In genomic region chr1:53250325-53250724, GRCh38 we compare ENCODE assay signal across 1 cellular context.
A peak's percentile ranks its signal among the peaks of the same experiment; 100 is the strongest.
TF ChIP-seq lines count a peak whose summit lies in the region.

No MANE protein-coding gene starts in this region.

TF ChIP-seq in K562, 482 proteins besides CTCF, POLR2A, EP300 and RAD21:
- TF ChIP-seq ZNF551 (CRISPR knock-in tag; IDR thresholded peaks at IDR 0.05) = no peak
- TF ChIP-seq ZKSCAN3 (CRISPR knock-in tag; IDR thresholded peaks at IDR 0.05) = no peak
- no peak for TF ChIP-seq CHCHD3 (CRISPR knock-in tag; IDR thresholded peaks at IDR 0.05)
- TF ChIP-seq, protein P1, sequence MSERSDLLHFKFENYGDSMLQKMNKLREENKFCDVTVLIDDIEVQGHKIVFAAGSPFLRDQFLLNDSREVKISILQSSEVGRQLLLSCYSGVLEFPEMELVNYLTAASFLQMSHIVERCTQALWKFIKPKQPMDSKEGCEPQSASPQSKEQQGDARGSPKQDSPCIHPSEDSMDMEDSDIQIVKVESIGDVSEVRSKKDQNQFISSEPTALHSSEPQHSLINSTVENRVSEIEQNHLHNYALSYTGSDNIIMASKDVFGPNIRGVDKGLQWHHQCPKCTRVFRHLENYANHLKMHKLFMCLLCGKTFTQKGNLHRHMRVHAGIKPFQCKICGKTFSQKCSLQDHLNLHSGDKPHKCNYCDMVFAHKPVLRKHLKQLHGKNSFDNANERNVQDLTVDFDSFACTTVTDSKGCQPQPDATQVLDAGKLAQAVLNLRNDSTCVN (CRISPR knock-in tag; IDR thresholded peaks at IDR 0.05) = 0 out of 2 replicates have a peak, but pooled peaks have one; percentile 51
- TF ChIP-seq NR4A1 (CRISPR knock-in tag; IDR thresholded peaks at IDR 0.05) = no peak
- TF ChIP-seq NR4A1 (tag; IDR thresholded peaks at IDR 0.05) = no peak
- TF ChIP-seq ZNF3 (CRISPR knock-in tag; IDR thresholded peaks at IDR 0.05) = no peak
- no peak for TF ChIP-seq RBM17 (IDR thresholded peaks at IDR 0.05; ENCODE audit: borderline replicate concordance, low read depth, low read length)
- no peak for TF ChIP-seq PCBP1 (IDR thresholded peaks at IDR 0.05; ENCODE audit: low read depth, low read length, poor library complexity, severe bottlenecking)
- TF ChIP-seq SUPT5H (IDR thresholded peaks at IDR 0.05) = 0 out of 2 replicates have a peak, but pooled peaks have one; percentile 32
- 0 out of 2 replicates have a peak, but pooled peaks have one; percentile 54 for TF ChIP-seq ELF4 (CRISPR knock-in tag; IDR thresholded peaks at IDR 0.05)
- no peak for TF ChIP-seq ZNF431 (CRISPR knock-in tag; IDR thresholded peaks at IDR 0.05)
- TF ChIP-seq RBM25 (IDR thresholded peaks at IDR 0.05; ENCODE audit: low read depth, low read length, severe bottlenecking) = peak; percentile 47
- TF ChIP-seq THRB (CRISPR knock-in tag; conservative IDR thresholded peaks at IDR 0.05) = peak; percentile 83; the same call in 1 of the 2 replicates
- no peak for TF ChIP-seq ETV6 (IDR thresholded peaks at IDR 0.05; ENCODE audit: borderline replicate concordance in 1 of 2, low read depth in 2 of 2, low read length in 1 of 2)
- TF ChIP-seq ETV6 (CRISPR knock-in tag; IDR thresholded peaks at IDR 0.05; ENCODE audit: borderline replicate concordance) = no peak
- TF ChIP-seq OTX1 (CRISPR knock-in tag; IDR thresholded peaks at IDR 0.05) = 0 out of 2 replicates have a peak, but pooled peaks have one; percentile 51
- TF ChIP-seq FOS (IDR thresholded peaks at IDR 0.05; ENCODE audit: extremely low read depth, insufficient read length) = no peak
